1 cellular context compared by ENCODE assay signal in the genomic region with DNA sequence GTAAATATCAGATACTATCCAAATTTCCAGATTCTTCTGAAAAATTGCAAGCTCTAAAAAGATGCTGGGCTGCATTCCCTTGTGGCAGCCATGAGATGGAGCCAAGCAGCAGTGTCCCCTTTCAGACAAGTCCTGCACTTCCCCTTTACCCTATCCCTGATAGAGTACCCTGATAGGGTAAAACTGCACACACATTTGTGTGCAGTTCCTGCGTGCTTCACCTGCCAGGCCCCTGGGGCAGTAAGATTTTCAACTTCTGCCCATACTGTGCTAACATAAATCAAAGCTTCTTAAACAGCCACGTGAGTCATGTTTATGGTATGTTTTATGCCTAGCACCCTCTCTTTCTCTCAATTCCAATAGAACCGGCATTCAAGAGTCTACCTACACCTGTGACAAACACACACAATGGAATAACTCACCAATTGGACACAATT.
TF ChIP-seq lines count a peak whose summit lies in the region.

No MANE protein-coding gene starts in this region.

TF ChIP-seq in GM23338, 12 proteins besides CTCF, POLR2A, EP300 and RAD21 (continued from another document):
- TF ChIP-seq, protein P1, sequence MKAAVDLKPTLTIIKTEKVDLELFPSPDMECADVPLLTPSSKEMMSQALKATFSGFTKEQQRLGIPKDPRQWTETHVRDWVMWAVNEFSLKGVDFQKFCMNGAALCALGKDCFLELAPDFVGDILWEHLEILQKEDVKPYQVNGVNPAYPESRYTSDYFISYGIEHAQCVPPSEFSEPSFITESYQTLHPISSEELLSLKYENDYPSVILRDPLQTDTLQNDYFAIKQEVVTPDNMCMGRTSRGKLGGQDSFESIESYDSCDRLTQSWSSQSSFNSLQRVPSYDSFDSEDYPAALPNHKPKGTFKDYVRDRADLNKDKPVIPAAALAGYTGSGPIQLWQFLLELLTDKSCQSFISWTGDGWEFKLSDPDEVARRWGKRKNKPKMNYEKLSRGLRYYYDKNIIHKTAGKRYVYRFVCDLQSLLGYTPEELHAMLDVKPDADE (IDR thresholded peaks at IDR 0.05) = no peak
- no peak for TF ChIP-seq CREB1 (CRISPR knock-in tag; IDR thresholded peaks at IDR 0.05; ENCODE audit: low read depth)
- no peak for TF ChIP-seq JUNB (IDR thresholded peaks at IDR 0.05; ENCODE audit: unreplicated experiment)
- TF ChIP-seq POLR2AphosphoS5 (IDR thresholded peaks at IDR 0.05; ENCODE audit: low read depth) = no peak
- TF ChIP-seq ZNF331 (CRISPR knock-in tag; IDR thresholded peaks at IDR 0.05; ENCODE audit: low read depth) = no peak
- TF ChIP-seq, protein P2, sequence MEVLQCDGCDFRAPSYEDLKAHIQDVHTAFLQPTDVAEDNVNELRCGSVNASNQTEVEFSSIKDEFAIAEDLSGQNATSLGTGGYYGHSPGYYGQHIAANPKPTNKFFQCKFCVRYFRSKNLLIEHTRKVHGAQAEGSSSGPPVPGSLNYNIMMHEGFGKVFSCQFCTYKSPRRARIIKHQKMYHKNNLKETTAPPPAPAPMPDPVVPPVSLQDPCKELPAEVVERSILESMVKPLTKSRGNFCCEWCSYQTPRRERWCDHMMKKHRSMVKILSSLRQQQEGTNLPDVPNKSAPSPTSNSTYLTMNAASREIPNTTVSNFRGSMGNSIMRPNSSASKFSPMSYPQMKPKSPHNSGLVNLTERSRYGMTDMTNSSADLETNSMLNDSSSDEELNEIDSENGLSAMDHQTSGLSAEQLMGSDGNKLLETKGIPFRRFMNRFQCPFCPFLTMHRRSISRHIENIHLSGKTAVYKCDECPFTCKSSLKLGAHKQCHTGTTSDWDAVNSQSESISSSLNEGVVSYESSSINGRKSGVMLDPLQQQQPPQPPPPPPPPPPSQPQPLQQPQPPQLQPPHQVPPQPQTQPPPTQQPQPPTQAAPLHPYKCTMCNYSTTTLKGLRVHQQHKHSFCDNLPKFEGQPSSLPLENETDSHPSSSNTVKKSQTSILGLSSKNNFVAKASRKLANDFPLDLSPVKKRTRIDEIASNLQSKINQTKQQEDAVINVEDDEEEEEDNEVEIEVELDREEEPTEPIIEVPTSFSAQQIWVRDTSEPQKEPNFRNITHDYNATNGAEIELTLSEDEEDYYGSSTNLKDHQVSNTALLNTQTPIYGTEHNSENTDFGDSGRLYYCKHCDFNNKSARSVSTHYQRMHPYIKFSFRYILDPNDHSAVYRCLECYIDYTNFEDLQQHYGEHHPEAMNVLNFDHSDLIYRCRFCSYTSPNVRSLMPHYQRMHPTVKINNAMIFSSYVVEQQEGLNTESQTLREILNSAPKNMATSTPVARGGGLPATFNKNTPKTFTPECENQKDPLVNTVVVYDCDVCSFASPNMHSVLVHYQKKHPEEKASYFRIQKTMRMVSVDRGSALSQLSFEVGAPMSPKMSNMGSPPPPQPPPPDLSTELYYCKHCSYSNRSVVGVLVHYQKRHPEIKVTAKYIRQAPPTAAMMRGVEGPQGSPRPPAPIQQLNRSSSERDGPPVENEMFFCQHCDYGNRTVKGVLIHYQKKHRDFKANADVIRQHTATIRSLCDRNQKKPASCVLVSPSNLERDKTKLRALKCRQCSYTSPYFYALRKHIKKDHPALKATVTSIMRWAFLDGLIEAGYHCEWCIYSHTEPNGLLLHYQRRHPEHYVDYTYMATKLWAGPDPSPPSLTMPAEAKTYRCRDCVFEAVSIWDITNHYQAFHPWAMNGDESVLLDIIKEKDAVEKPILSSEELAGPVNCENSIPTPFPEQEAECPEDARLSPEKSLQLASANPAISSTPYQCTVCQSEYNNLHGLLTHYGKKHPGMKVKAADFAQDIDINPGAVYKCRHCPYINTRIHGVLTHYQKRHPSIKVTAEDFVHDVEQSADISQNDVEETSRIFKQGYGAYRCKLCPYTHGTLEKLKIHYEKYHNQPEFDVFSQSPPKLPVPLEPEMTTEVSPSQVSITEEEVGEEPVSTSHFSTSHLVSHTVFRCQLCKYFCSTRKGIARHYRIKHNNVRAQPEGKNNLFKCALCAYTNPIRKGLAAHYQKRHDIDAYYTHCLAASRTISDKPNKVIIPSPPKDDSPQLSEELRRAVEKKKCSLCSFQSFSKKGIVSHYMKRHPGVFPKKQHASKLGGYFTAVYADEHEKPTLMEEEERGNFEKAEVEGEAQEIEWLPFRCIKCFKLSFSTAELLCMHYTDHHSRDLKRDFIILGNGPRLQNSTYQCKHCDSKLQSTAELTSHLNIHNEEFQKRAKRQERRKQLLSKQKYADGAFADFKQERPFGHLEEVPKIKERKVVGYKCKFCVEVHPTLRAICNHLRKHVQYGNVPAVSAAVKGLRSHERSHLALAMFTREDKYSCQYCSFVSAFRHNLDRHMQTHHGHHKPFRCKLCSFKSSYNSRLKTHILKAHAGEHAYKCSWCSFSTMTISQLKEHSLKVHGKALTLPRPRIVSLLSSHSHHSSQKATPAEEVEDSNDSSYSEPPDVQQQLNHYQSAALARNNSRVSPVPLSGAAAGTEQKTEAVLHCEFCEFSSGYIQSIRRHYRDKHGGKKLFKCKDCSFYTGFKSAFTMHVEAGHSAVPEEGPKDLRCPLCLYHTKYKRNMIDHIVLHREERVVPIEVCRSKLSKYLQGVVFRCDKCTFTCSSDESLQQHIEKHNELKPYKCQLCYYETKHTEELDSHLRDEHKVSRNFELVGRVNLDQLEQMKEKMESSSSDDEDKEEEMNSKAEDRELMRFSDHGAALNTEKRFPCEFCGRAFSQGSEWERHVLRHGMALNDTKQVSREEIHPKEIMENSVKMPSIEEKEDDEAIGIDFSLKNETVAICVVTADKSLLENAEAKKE (CRISPR knock-in tag; IDR thresholded peaks at IDR 0.05) = no peak
